12 cellular contexts compared by ENCODE assay signal in the genomic region with DNA sequence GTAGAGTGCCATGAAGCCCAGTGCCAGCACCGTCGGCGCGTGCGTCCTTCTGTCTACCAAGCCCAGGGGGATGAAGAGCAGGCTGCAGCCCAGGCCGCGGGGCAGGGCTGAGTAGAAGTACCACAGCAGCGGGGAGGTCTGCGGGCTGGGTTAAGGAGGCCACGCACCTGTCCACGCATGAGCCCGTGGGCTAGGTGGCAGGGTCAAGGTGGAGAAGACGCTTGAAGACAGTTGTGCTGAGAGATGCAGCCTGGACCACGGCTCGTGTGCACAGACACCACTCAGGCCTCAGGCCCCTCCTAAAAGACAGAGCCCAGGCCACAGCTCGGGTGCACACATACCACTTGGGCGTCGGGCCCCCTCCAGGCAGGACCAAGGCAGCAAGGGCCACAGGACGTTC.
"Had no signal": no experiment of that assay in that cellular context is flagged by ENCODE, and none has a peak within 500 bp of the region (broad histone marks: within the 10 kb centered on the region; RNA-seq: fewer than 3 reads in every experiment).

No MANE protein-coding gene starts in this region.

- ATAC-seq: foreskin keratinocyte; sciatic nerve; stimulated activated naive CD8-positive, alpha-beta T cell treated with anti-CD3 and anti-CD28 coated beads, Interleukin-15, amount 100 ng/mL, for 72 hours had no signal

- H3K27ac ChIP-seq: foreskin keratinocyte, pancreas had no signal

- H3K27me3 Mint-ChIP-seq: stimulated activated naive CD8-positive, alpha-beta T cell treated with anti-CD3 and anti-CD28 coated beads, Interleukin-15, amount 100 ng/mL, for 72 hours had no signal

- H3K9me3 Mint-ChIP-seq: activated T-helper 1 cell treated with anti-CD3 and anti-CD28 coated beads, Interleukin-12 subunit alpha, Interleukin-12 subunit beta, Interleukin-2, Interleukin-4 antibody, amounts not matched to agents 30 ng/mL and 10 ng/mL and 1 ng/mL, durations not matched to agents 14 hours and 24 hours and 36 hours; neural crest cell; stimulated activated naive CD8-positive, alpha-beta T cell treated with anti-CD3 and anti-CD28 coated beads, Interleukin-15, amount 100 ng/mL, for 72 hours had no signal

- H3K4me3 ChIP-seq: pancreas had no signal

- H3K27me3 ChIP-seq: foreskin keratinocyte, pancreas had no signal

- H3K4me1 Mint-ChIP-seq: neural crest cell had no signal

- H3K4me1 ChIP-seq: foreskin keratinocyte, pancreas had no signal

- H3K4me3 Mint-ChIP-seq: activated T-helper 1 cell treated with anti-CD3 and anti-CD28 coated beads, Interleukin-12 subunit alpha, Interleukin-12 subunit beta, Interleukin-2, Interleukin-4 antibody, amounts not matched to agents 30 ng/mL and 10 ng/mL and 1 ng/mL, durations not matched to agents 14 hours and 24 hours and 36 hours; neural crest cell; stimulated activated naive CD8-positive, alpha-beta T cell treated with anti-CD3 and anti-CD28 coated beads, Interleukin-15, amount 100 ng/mL, for 72 hours had no signal

- DNase-seq: activated CD4-positive, alpha-beta T cell treated with anti-CD3 and anti-CD28 coated beads, Interleukin-2, amount 50 U/mL, for 1 hour; activated CD4-positive, CD25-positive, alpha-beta regulatory T cell; activated CD8-positive, alpha-beta memory T cell treated with anti-CD3 and anti-CD28 coated beads for 24 hours; central memory CD4-positive, alpha-beta T cell; cortex of kidney; effector CD4-positive, alpha-beta T cell; foreskin keratinocyte; stimulated activated naive CD8-positive, alpha-beta T cell treated with anti-CD3 and anti-CD28 coated beads, Interleukin-15, amount 100 ng/mL, for 72 hours had no signal

- H3K9me3 ChIP-seq: pancreas had no signal
